ENCODE assay signal across 2 cellular contexts in the genomic region with DNA sequence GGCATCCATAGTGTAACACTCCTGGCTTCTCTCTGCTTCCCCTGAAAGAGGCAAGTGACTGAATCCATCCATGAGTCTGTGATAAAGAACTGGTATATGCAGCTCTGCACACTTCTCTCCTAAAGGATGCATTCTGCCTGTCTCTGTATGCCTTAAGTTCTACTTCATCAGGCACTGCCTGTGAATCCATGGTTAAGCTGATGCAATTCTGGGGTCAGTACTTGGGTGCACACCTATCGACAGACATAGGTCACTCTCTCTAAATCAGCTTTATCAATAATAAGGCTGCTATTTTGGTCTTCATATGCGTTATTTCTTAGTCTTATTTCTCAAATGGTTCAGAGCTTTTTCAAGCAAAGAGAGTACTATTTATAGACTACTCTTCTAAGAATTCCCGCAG.
TF ChIP-seq lines count a peak whose summit lies in the region.

No MANE protein-coding gene starts in this region.

TF ChIP-seq in HEK293, 187 proteins besides CTCF, POLR2A, EP300 and RAD21:
- TF ChIP-seq ZBTB17 (tag by site-specific recombination; IDR thresholded peaks at IDR 0.05), result peak; percentile 84
- TF ChIP-seq ZNF239 (tag by site-specific recombination; IDR thresholded peaks at IDR 0.05), result no peak

TF ChIP-seq in K562, 482 proteins besides CTCF, POLR2A, EP300 and RAD21:
- TF ChIP-seq CEBPG (CRISPR knock-in tag; IDR thresholded peaks at IDR 0.05) (peak; percentile 82), CEBPG (tag; conservative IDR thresholded peaks at IDR 0.05 in 1 of 2, IDR thresholded peaks at IDR 0.05 in 1 of 2) (peak in 1 of 2 experiments; percentile 72; a peak in 3 of 4 replicates), ATF7 (IDR thresholded peaks at IDR 0.05) (0 out of 2 replicates have a peak, but pooled peaks have one; percentile 28), ZNF165 (CRISPR knock-in tag; IDR thresholded peaks at IDR 0.05; ENCODE audit: borderline replicate concordance) (no peak), EP400 (IDR thresholded peaks at IDR 0.05) (0 out of 2 replicates have a peak, but pooled peaks have one; percentile 25), FIP1L1 (IDR thresholded peaks at IDR 0.05; ENCODE audit: low read depth, low read length, poor library complexity, severe bottlenecking) (no peak), IRF2 (CRISPR knock-in tag; IDR thresholded peaks at IDR 0.05) (no peak), NR2C2 (CRISPR knock-in tag; IDR thresholded peaks at IDR 0.05) (no peak), NR2C2 (tag; IDR thresholded peaks at IDR 0.05) (0 out of 2 replicates have a peak, but pooled peaks have one; percentile 18)
- TF ChIP-seq, protein P1, sequence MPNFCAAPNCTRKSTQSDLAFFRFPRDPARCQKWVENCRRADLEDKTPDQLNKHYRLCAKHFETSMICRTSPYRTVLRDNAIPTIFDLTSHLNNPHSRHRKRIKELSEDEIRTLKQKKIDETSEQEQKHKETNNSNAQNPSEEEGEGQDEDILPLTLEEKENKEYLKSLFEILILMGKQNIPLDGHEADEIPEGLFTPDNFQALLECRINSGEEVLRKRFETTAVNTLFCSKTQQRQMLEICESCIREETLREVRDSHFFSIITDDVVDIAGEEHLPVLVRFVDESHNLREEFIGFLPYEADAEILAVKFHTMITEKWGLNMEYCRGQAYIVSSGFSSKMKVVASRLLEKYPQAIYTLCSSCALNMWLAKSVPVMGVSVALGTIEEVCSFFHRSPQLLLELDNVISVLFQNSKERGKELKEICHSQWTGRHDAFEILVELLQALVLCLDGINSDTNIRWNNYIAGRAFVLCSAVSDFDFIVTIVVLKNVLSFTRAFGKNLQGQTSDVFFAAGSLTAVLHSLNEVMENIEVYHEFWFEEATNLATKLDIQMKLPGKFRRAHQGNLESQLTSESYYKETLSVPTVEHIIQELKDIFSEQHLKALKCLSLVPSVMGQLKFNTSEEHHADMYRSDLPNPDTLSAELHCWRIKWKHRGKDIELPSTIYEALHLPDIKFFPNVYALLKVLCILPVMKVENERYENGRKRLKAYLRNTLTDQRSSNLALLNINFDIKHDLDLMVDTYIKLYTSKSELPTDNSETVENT (CRISPR knock-in tag; IDR thresholded peaks at IDR 0.05), result no peak
- TF ChIP-seq, protein P2, sequence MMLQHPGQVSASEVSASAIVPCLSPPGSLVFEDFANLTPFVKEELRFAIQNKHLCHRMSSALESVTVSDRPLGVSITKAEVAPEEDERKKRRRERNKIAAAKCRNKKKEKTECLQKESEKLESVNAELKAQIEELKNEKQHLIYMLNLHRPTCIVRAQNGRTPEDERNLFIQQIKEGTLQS (IDR thresholded peaks at IDR 0.05), result peak; percentile 71; the same call in 1 of the 2 replicates
- TF ChIP-seq, protein P2 (CRISPR knock-in tag; conservative IDR thresholded peaks at IDR 0.05), result no peak
